In genomic region chr6:86487660-86488221, GRCh38 we compare ENCODE assay signal across 22 cellular contexts.
A peak's percentile ranks its signal among the peaks of the same experiment; 100 is the strongest.
DNase-seq lines count a peak whose midpoint lies in the region; ATAC-seq and TF ChIP-seq lines count a peak whose summit lies in the region.
"Had no signal": no experiment of that assay in that cellular context is flagged by ENCODE, and none has a peak within 500 bp of the region (broad histone marks: within the 10 kb centered on the region; RNA-seq: fewer than 3 reads in every experiment).

No MANE protein-coding gene starts in this region.

- H4K12ac ChIP-seq in trophoblast cell (ENCODE audit: low read depth, low read length), result no peak overlapping the region

- H3K23ac ChIP-seq in trophoblast cell (ENCODE audit: low read length), result no peak overlapping the region

- no peak overlapping the region for H3K4me3 ChIP-seq in trophoblast cell (ENCODE audit: low read depth, low read length)
- H3K4me3 ChIP-seq: BLaER1 had no signal

- no peak for DNase-seq in activated T-cell treated with anti-CD3 and anti-CD28 coated beads, Interleukin-2, amount 50 U/mL, for 72 hours
- DNase-seq in activated T-cell treated with anti-CD3 and anti-CD28 coated beads, Interleukin-2, amount 50 U/mL, for 1 hour, result no peak
- DNase-seq in stimulated activated naive CD8-positive, alpha-beta T cell treated with anti-CD3 and anti-CD28 coated beads, Interleukin-15, Interleukin-2, amounts not matched to agents 100 U/mL and 50 U/mL, for 24 hours, result no peak
- no peak for DNase-seq in stimulated activated naive CD8-positive, alpha-beta T cell treated with anti-CD3 and anti-CD28 coated beads, Interleukin-15, amount 100 ng/mL, for 72 hours
- DNase-seq in trophoblast cell, result no peak
- DNase-seq in DMS79 treated with DMSO at 0.1 percent for 48 hours (lab: John Stamatoyannopoulos, UW), result no peak
- DNase-seq: 8988T; ACHN; BE2C; C1 segment of cervical spinal cord; CD4-positive, alpha-beta memory T cell; CD4-positive, CD25-positive, alpha-beta regulatory T cell; CD8-positive, alpha-beta memory T cell; COR-L47; DMS 273 treated with DMSO at 0.1 percent for 48 hours; DMS153; DMS53; DMS79; GF-D8 had no signal

- H3K9ac ChIP-seq in trophoblast cell (ENCODE audit: low read length), result no peak overlapping the region
- H3K9ac ChIP-seq: BLaER1 had no signal

- H2AFZ ChIP-seq in trophoblast cell (ENCODE audit: insufficient read depth, low read length, poor library complexity), result no peak overlapping the region

- no peak overlapping the region for H2BK120ac ChIP-seq in trophoblast cell (ENCODE audit: insufficient read depth, low read length, poor library complexity)

- H3K4me3 Mint-ChIP-seq in activated T-cell treated with anti-CD3 and anti-CD28 coated beads, Interleukin-2, amount 50 U/mL, for 72 hours, result no peak overlapping the region
- no peak overlapping the region for H3K4me3 Mint-ChIP-seq in stimulated activated naive CD8-positive, alpha-beta T cell treated with anti-CD3 and anti-CD28 coated beads, Interleukin-15, amount 100 ng/mL, for 72 hours
- H3K4me3 Mint-ChIP-seq: CD14-positive monocyte; CD4-positive, alpha-beta memory T cell; CD4-positive, CD25-positive, alpha-beta regulatory T cell; CD8-positive, alpha-beta memory T cell had no signal

- no peaks in the 10 kb centered on the region for H3K27me3 Mint-ChIP-seq in activated T-cell treated with anti-CD3 and anti-CD28 coated beads, Interleukin-2, amount 50 U/mL, for 72 hours (ENCODE audit: low read depth)
- H3K27me3 Mint-ChIP-seq in stimulated activated naive CD8-positive, alpha-beta T cell treated with anti-CD3 and anti-CD28 coated beads, Interleukin-15, amount 100 ng/mL, for 72 hours, result no peaks in the 10 kb centered on the region
- H3K27me3 Mint-ChIP-seq: CD4-positive, alpha-beta memory T cell; CD4-positive, CD25-positive, alpha-beta regulatory T cell; CD8-positive, alpha-beta memory T cell had no signal

- no peaks in the 10 kb centered on the region for H3K27me3 ChIP-seq in trophoblast cell (ENCODE audit: insufficient read depth, low read length)
- H3K27me3 ChIP-seq: BE2C, BLaER1 had no signal

- H3K4me1 ChIP-seq in trophoblast cell (ENCODE audit: control insufficient read depth in 1 of 2, insufficient read depth in 2 of 2, low read length in 2 of 2), result no peaks in the 10 kb centered on the region
- H3K4me1 ChIP-seq: BLaER1 had no signal

- H3K4ac ChIP-seq in trophoblast cell (ENCODE audit: low read depth, low read length), result no peak overlapping the region

- WGBS in trophoblast cell (ENCODE audit: extremely low coverage, insufficient coverage, insufficient read length), result no CpG with 5 or more reads among the region's 2 CpGs

- H3K9me3 Mint-ChIP-seq in activated T-cell treated with anti-CD3 and anti-CD28 coated beads, Interleukin-2, amount 50 U/mL, for 72 hours, result peaks cover 1 to 17% of the 10 kb centered on the region in 2 donors
- peaks cover 6 to 16% of the 10 kb centered on the region in 2 donors for H3K9me3 Mint-ChIP-seq in stimulated activated naive CD8-positive, alpha-beta T cell treated with anti-CD3 and anti-CD28 coated beads, Interleukin-15, amount 100 ng/mL, for 72 hours

- H3K14ac ChIP-seq in trophoblast cell (ENCODE audit: low read length), result no peak overlapping the region

- no peak overlapping the region for H3K18ac ChIP-seq in trophoblast cell (ENCODE audit: low read length)

- peaks cover 2% of the 10 kb centered on the region for H3K79me1 ChIP-seq in trophoblast cell (ENCODE audit: low read length)

- peak; percentile 67 to 72 for ATAC-seq in activated T-cell treated with anti-CD3 and anti-CD28 coated beads, Interleukin-2, amount 50 U/mL, for 72 hours (replicated peaks in 1 of 2)
- ATAC-seq in stimulated activated naive CD8-positive, alpha-beta T cell treated with anti-CD3 and anti-CD28 coated beads, Interleukin-15, Interleukin-2, amounts not matched to agents 100 U/mL and 50 U/mL, for 24 hours, result peak; percentile 43
- ATAC-seq in stimulated activated naive CD8-positive, alpha-beta T cell treated with anti-CD3 and anti-CD28 coated beads, Interleukin-15, amount 100 ng/mL, for 72 hours, result no peak
- no peak for ATAC-seq in SK-N-SH treated with all-trans-retinoic acid at 6 μM for 48 hours

- peak overlapping the region; percentile 14 for H4K91ac ChIP-seq in trophoblast cell (ENCODE audit: low read depth, low read length)

- no peaks in the 10 kb centered on the region for H3K4me1 Mint-ChIP-seq in activated T-cell treated with anti-CD3 and anti-CD28 coated beads, Interleukin-2, amount 50 U/mL, for 72 hours (ENCODE audit: low read depth)
- H3K4me1 Mint-ChIP-seq in stimulated activated naive CD8-positive, alpha-beta T cell treated with anti-CD3 and anti-CD28 coated beads, Interleukin-15, amount 100 ng/mL, for 72 hours, result no peaks in the 10 kb centered on the region
- H3K4me1 Mint-ChIP-seq: CD14-positive monocyte; CD4-positive, alpha-beta memory T cell; CD4-positive, CD25-positive, alpha-beta regulatory T cell; CD8-positive, alpha-beta memory T cell had no signal

- no peaks in the 10 kb centered on the region for H3K36me3 Mint-ChIP-seq in activated T-cell treated with anti-CD3 and anti-CD28 coated beads, Interleukin-2, amount 50 U/mL, for 72 hours (ENCODE audit: insufficient read depth in 2 of 2)
- H3K36me3 Mint-ChIP-seq: CD14-positive monocyte; CD4-positive, alpha-beta memory T cell; CD4-positive, CD25-positive, alpha-beta regulatory T cell; CD8-positive, alpha-beta memory T cell had no signal

- H2BK12ac ChIP-seq in trophoblast cell (ENCODE audit: low read length), result no peak overlapping the region

- H2BK5ac ChIP-seq in trophoblast cell (ENCODE audit: low read depth, low read length, poor library complexity), result no peak overlapping the region

- peaks cover 0 to 3% of the 10 kb centered on the region in 2 experiments for H3K36me3 ChIP-seq in trophoblast cell (ENCODE audit: control insufficient read depth in 1 of 2, insufficient read depth in 2 of 2, low read length in 2 of 2)
- H3K36me3 ChIP-seq: BE2C, BLaER1 had no signal

- no peaks in the 10 kb centered on the region for H3K79me2 ChIP-seq in trophoblast cell (ENCODE audit: control insufficient read depth, insufficient read depth, low read length, poor library complexity)

- H3K27ac Mint-ChIP-seq in activated T-cell treated with anti-CD3 and anti-CD28 coated beads, Interleukin-2, amount 50 U/mL, for 72 hours, result no peak overlapping the region
- H3K27ac Mint-ChIP-seq in stimulated activated naive CD8-positive, alpha-beta T cell treated with anti-CD3 and anti-CD28 coated beads, Interleukin-15, amount 100 ng/mL, for 72 hours, result no peak overlapping the region
- H3K27ac Mint-ChIP-seq: CD14-positive monocyte; CD4-positive, alpha-beta memory T cell; CD4-positive, CD25-positive, alpha-beta regulatory T cell; CD8-positive, alpha-beta memory T cell had no signal

- peaks cover 2% of the 10 kb centered on the region for H3K9me3 ChIP-seq in trophoblast cell (ENCODE audit: insufficient read depth, low read depth, low read length)
- H3K9me3 ChIP-seq: BLaER1 had no signal

- no peak overlapping the region for H2AK5ac ChIP-seq in trophoblast cell (ENCODE audit: low read length)

- no peak overlapping the region for H3K4me2 ChIP-seq in trophoblast cell (ENCODE audit: low read length)
- H3K4me2 ChIP-seq: BLaER1 had no signal

- H3K27ac ChIP-seq in trophoblast cell (ENCODE audit: low read depth, low read length), result no peak overlapping the region
- H3K27ac ChIP-seq: BLaER1 had no signal

- no peak overlapping the region for H4K8ac ChIP-seq in trophoblast cell (ENCODE audit: low read depth, low read length)

TF ChIP-seq in SK-N-SH treated with all-trans-retinoic acid at 6 μM for 48 hours, 23 proteins besides CTCF, POLR2A, EP300 and RAD21:
- no peak for TF ChIP-seq ZFP30 (CRISPR knock-in tag; IDR thresholded peaks at IDR 0.05)
- TF ChIP-seq BACH2 (CRISPR knock-in tag; IDR thresholded peaks at IDR 0.05; ENCODE audit: borderline replicate concordance), result no peak
- TF ChIP-seq ZNF565 (CRISPR knock-in tag; conservative IDR thresholded peaks at IDR 0.05; ENCODE audit: low read depth), result no peak
- TF ChIP-seq ZNF70 (CRISPR knock-in tag; IDR thresholded peaks at IDR 0.05), result no peak
- no peak for TF ChIP-seq CREB5 (CRISPR knock-in tag; IDR thresholded peaks at IDR 0.05; ENCODE audit: low read depth)
- TF ChIP-seq GLIS3 (CRISPR knock-in tag; IDR thresholded peaks at IDR 0.05), result no peak

Comparison
In these comparisons a context has a peak if more than half of its experiments do, and no peak if none do; other contexts are left out.
1. ATAC-seq: peak in activated T-cell treated with anti-CD3 and anti-CD28 coated beads, Interleukin-2, amount 50 U/mL, for 72 hours (2 of 2) and stimulated activated naive CD8-positive, alpha-beta T cell treated with anti-CD3 and anti-CD28 coated beads, Interleukin-15, Interleukin-2, amounts not matched to agents 100 U/mL and 50 U/mL, for 24 hours (single experiment); none in stimulated activated naive CD8-positive, alpha-beta T cell treated with anti-CD3 and anti-CD28 coated beads, Interleukin-15, amount 100 ng/mL, for 72 hours (single experiment) and SK-N-SH treated with all-trans-retinoic acid at 6 μM for 48 hours (single experiment).